8 cellular contexts compared by ENCODE assay signal in genomic region chr9:89597711-89598707, GRCh38. TPM values are rescaled to one million over a fixed set of nuclear protein-coding genes. Genes with fewer than 3 reads are reported as not detected.
DNase-seq lines count a peak whose midpoint lies in the region; ATAC-seq and TF ChIP-seq lines count a peak whose summit lies in the region.

No MANE protein-coding gene starts in this region.

- peaks cover 60% of the 10 kb centered on the region for H3K27me3 Mint-ChIP-seq in MCF 10A (ENCODE audit: insufficient read depth, unreplicated experiment)

- BruUV-seq in MCF 10A (replicated peaks; lab: Mats Ljungman, UMichigan) = no TSS peak

- H3K9me3 Mint-ChIP-seq in MCF 10A (ENCODE audit: unreplicated experiment) = no peaks in the 10 kb centered on the region

- POLR2A ChIA-PET in MCF 10A (lab: Yijun Ruan, JAX) = interaction anchor here (0.6 to 1.0 kb wide), 6 partner anchors 45 to 847 kb away, joined by 3 to 5 read pairs (median 3); no protein-coding TSS in a partner anchor

- CTCF ChIA-PET in MCF 10A (lab: Yijun Ruan, JAX) = interaction anchor here (0.5 to 16.6 kb wide), 57 partner anchors 8 to 1317 kb away, joined by 3 to 382 read pairs (median 3); no protein-coding TSS in a partner anchor

- no peak overlapping the region for H3K4me3 Mint-ChIP-seq in MCF 10A (ENCODE audit: unreplicated experiment)

- no peaks in the 10 kb centered on the region for H3K36me3 Mint-ChIP-seq in MCF 10A (ENCODE audit: insufficient read depth, unreplicated experiment)

- H3K4me3 ChIP-seq in Jurkat, Clone E6-1 (ENCODE audit: low read length) = no peak overlapping the region

- intact Hi-C loops in MCF 10A (cut with micrococcal nuclease) = loop anchor here (1.0 to 10.0 kb wide), 5 partner anchors 398 to 1277 kb away; partner anchors contain the start of gene DIRAS2

- TF ChIP-seq CTCF in MCF 10A (IDR thresholded peaks at IDR 0.05; ENCODE audit: unreplicated experiment) = peak; percentile 74

- H3K27ac Mint-ChIP-seq in MCF 10A (ENCODE audit: low read depth, unreplicated experiment) = no peak overlapping the region

- ATAC-seq in HG02571 (IDR thresholded peaks at IDR 0.05; ENCODE audit: unreplicated experiment) = no peak
- ATAC-seq in GM18873 (IDR thresholded peaks at IDR 0.05; ENCODE audit: low FRiP score, unreplicated experiment) = no peak

- H3K4me1 Mint-ChIP-seq in MCF 10A (ENCODE audit: insufficient read depth, unreplicated experiment) = peaks cover 4% of the 10 kb centered on the region

- DNase-seq in ELR (ENCODE audit: low read depth) (peak; percentile 52), T-helper 22 cell (ENCODE audit: low read depth) (peak; percentile 25), MCF 10A (ENCODE audit: unreplicated experiment) (peak; percentile 78), inferior parietal cortex (ENCODE audit: extremely low spot score) (peak; percentile 84)
- DNase-seq in Jurkat, Clone E6-1 (ENCODE audit: low read depth, low spot score) = peak; percentile 52
- DNase-seq in stimulated activated CD4-positive, alpha-beta T cell treated with anti-CD3 and anti-CD28 coated beads, Interleukin-12 subunit alpha, Interleukin-12 subunit beta, amount 100 ng/mL, for 48 hours (ENCODE audit: low read depth in 2 of 3, low spot score in 1 of 3) = peak in 2 of 3 donors; percentile 45 to 65

RNA-seq across cellular contexts. Expression of gene GADD45G, which starts 6.8 kb away (rescaled TPM):
- not detected for polyA plus RNA-seq in Jurkat, Clone E6-1 (2012; ENCODE audit: insufficient read depth, insufficient read length)
- total RNA-seq in MCF 10A (2022) = 0.69 TPM in 1 of 2 replicates, not detected in the other

Comparison
In these comparisons a context has a peak if more than half of its experiments do, and no peak if none do; other contexts are left out.
1. DNase-seq: peak in every context shown above with its lines; median percentile 84 in inferior parietal cortex; 78 in MCF 10A; 55 in stimulated activated CD4-positive, alpha-beta T cell treated with anti-CD3 and anti-CD28 coated beads, Interleukin-12 subunit alpha, Interleukin-12 subunit beta, amount 100 ng/mL, for 48 hours; 52 in ELR; 52 in Jurkat, Clone E6-1; 25 in T-helper 22 cell.